Comparison of ENCODE assay signal across 1 cellular context in genomic region chr19:19224852-19225494, GRCh38.
TF ChIP-seq lines count a peak whose summit lies in the region.

No MANE protein-coding gene starts in this region.

TF ChIP-seq in HepG2, 621 proteins besides CTCF, POLR2A, EP300 and RAD21 (continued from another document):
- peak; percentile 62; the same call in 1 of the 2 replicates for TF ChIP-seq ZSCAN29 (CRISPR knock-in tag; conservative IDR thresholded peaks at IDR 0.05)
- no peak for TF ChIP-seq SAFB2 (CRISPR knock-in tag; IDR thresholded peaks at IDR 0.05; ENCODE audit: borderline replicate concordance, low read depth)
- TF ChIP-seq ZNF382 (CRISPR knock-in tag; IDR thresholded peaks at IDR 0.05; ENCODE audit: borderline replicate concordance), result no peak
- peak; percentile 39; the same call in 1 of the 2 replicates for TF ChIP-seq MYPOP (CRISPR knock-in tag; IDR thresholded peaks at IDR 0.05)
- no peak for TF ChIP-seq MIXL1 (CRISPR knock-in tag; IDR thresholded peaks at IDR 0.05)
- TF ChIP-seq E2F1 (CRISPR knock-in tag; IDR thresholded peaks at IDR 0.05), result no peak
- TF ChIP-seq NR3C1 (CRISPR knock-in tag; IDR thresholded peaks at IDR 0.05), result no peak
- peak; percentile 83 for TF ChIP-seq HINFP (CRISPR knock-in tag; IDR thresholded peaks at IDR 0.05; ENCODE audit: low read depth)
- no peak; the same call in 1 of the 2 replicates for TF ChIP-seq POGK (CRISPR knock-in tag; conservative IDR thresholded peaks at IDR 0.05)
- peak; percentile 77; the same call in 1 of the 2 replicates for TF ChIP-seq ZNF761 (CRISPR knock-in tag; conservative IDR thresholded peaks at IDR 0.05)
- no peak for TF ChIP-seq NFYC (CRISPR knock-in tag; IDR thresholded peaks at IDR 0.05)
- TF ChIP-seq LCORL (IDR thresholded peaks at IDR 0.05), result no peak
- TF ChIP-seq LCORL (CRISPR knock-in tag; IDR thresholded peaks at IDR 0.05), result no peak
- no peak; the same call in 1 of the 2 replicates for TF ChIP-seq DMTF1 (CRISPR knock-in tag; IDR thresholded peaks at IDR 0.05)
- no peak for TF ChIP-seq ZNF740 (CRISPR knock-in tag; IDR thresholded peaks at IDR 0.05)
- no peak for TF ChIP-seq POLR2AphosphoS2 (IDR thresholded peaks at IDR 0.05; ENCODE audit: low read depth, low read length)
- no peak for TF ChIP-seq ZNF263 (CRISPR knock-in tag; IDR thresholded peaks at IDR 0.05)
- no peak for TF ChIP-seq MTA3 (CRISPR knock-in tag; IDR thresholded peaks at IDR 0.05)
- TF ChIP-seq PAWR (CRISPR knock-in tag; IDR thresholded peaks at IDR 0.05; ENCODE audit: borderline replicate concordance), result peak; percentile 74; the same call in 1 of the 2 replicates
- TF ChIP-seq CEBPG (CRISPR knock-in tag; IDR thresholded peaks at IDR 0.05), result no peak
- no peak for TF ChIP-seq SMAD3 (CRISPR knock-in tag; IDR thresholded peaks at IDR 0.05)
- TF ChIP-seq EZH2 (conservative IDR thresholded peaks at IDR 0.05; ENCODE audit: low read depth, low read length), result no peak
- TF ChIP-seq EED (CRISPR knock-in tag; IDR thresholded peaks at IDR 0.05), result 0 out of 2 replicates have a peak, but pooled peaks have one; percentile 56
- TF ChIP-seq ZBTB38 (CRISPR knock-in tag; IDR thresholded peaks at IDR 0.05), result no peak; the same call in 1 of the 2 replicates
- TF ChIP-seq ATRX (CRISPR knock-in tag; IDR thresholded peaks at IDR 0.05; ENCODE audit: borderline replicate concordance), result no peak
- TF ChIP-seq FLYWCH1 (CRISPR knock-in tag; IDR thresholded peaks at IDR 0.05), result no peak
- TF ChIP-seq ZNF879 (CRISPR knock-in tag; IDR thresholded peaks at IDR 0.05), result no peak
- no peak for TF ChIP-seq SETDB1 (CRISPR knock-in tag; IDR thresholded peaks at IDR 0.05; ENCODE audit: borderline replicate concordance)
- no peak for TF ChIP-seq ZNF816 (CRISPR knock-in tag; IDR thresholded peaks at IDR 0.05; ENCODE audit: borderline replicate concordance)
- peak; percentile 80; the same call in 1 of the 2 replicates for TF ChIP-seq ZNF782 (CRISPR knock-in tag; IDR thresholded peaks at IDR 0.05; ENCODE audit: borderline replicate concordance)
- TF ChIP-seq ETV6 (CRISPR knock-in tag; conservative IDR thresholded peaks at IDR 0.05), result no peak
- no peak for TF ChIP-seq CREB1 (IDR thresholded peaks at IDR 0.05)
- TF ChIP-seq CREB1 (CRISPR knock-in tag; IDR thresholded peaks at IDR 0.05), result no peak
- TF ChIP-seq ZNF431 (CRISPR knock-in tag; IDR thresholded peaks at IDR 0.05; ENCODE audit: borderline replicate concordance, low read depth), result no peak
- TF ChIP-seq SNRNP70 (IDR thresholded peaks at IDR 0.05; ENCODE audit: low read depth, low read length), result no peak
- TF ChIP-seq MIER3 (CRISPR knock-in tag; IDR thresholded peaks at IDR 0.05; ENCODE audit: borderline replicate concordance), result no peak
- no peak for TF ChIP-seq AHR (CRISPR knock-in tag; IDR thresholded peaks at IDR 0.05)
- no peak for TF ChIP-seq ZNF33B (CRISPR knock-in tag; IDR thresholded peaks at IDR 0.05)
- no peak for TF ChIP-seq NCOR1 (IDR thresholded peaks at IDR 0.05; ENCODE audit: borderline replicate concordance, low read length)
- no peak for TF ChIP-seq TARDBP (CRISPR knock-in tag; IDR thresholded peaks at IDR 0.05)
- TF ChIP-seq IRF2 (CRISPR knock-in tag; IDR thresholded peaks at IDR 0.05), result peak; percentile 42; the same call in 1 of the 2 replicates
- TF ChIP-seq ZNF605 (CRISPR knock-in tag; IDR thresholded peaks at IDR 0.05), result no peak
- no peak for TF ChIP-seq HOXA9 (CRISPR knock-in tag; IDR thresholded peaks at IDR 0.05; ENCODE audit: borderline replicate concordance)
- TF ChIP-seq ZNF124 (CRISPR knock-in tag; IDR thresholded peaks at IDR 0.05), result no peak
- TF ChIP-seq ZHX1 (CRISPR knock-in tag; IDR thresholded peaks at IDR 0.05; ENCODE audit: low read depth), result no peak
- TF ChIP-seq SRSF9 (IDR thresholded peaks at IDR 0.05; ENCODE audit: borderline replicate concordance, insufficient read depth, low read depth, low read length, poor library complexity, severe bottlenecking), result no peak
- no peak for TF ChIP-seq REST (IDR thresholded peaks at IDR 0.05; ENCODE audit: borderline replicate concordance in 1 of 2, low read depth in 1 of 2, low read length in 2 of 2)
TF ChIP-seq in HepG2: peak in this region for 184.
